Comparison of ENCODE assay signal across 14 cellular contexts in the genomic region with DNA sequence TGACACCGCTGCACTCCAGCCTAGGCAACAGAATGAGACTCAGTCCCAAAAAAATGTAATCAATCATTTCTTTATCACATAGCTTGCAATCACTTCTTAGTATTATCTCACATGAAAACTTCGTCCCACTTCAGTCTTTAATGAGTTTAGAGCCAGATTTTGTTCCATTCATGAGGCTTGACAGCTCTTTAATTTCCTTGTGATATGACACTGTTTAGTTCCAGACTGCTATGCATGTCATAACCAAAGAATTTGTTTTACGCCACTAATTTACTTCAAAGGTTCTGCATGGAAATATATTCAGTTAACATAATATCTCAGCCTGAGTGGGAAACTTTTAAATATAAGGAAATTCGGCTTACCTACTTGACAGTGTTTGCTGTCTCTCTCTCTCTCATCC.
"Had no signal": no experiment of that assay in that cellular context is flagged by ENCODE, and none has a peak within 500 bp of the region (broad histone marks: within the 10 kb centered on the region; RNA-seq: fewer than 3 reads in every experiment).

No MANE protein-coding gene starts in this region.

- H3K36me3 Mint-ChIP-seq: activated naive CD4-positive, alpha-beta T cell treated with anti-CD3 and anti-CD28 coated beads, Interleukin-2, amount 50 U/mL, for 72 hours had no signal

- H3K4me3 ChIP-seq: adrenal gland, esophagus squamous epithelium, lower lobe of right lung, right atrium auricular region, upper lobe of right lung had no signal

- H3K4me1 ChIP-seq: esophagus squamous epithelium had no signal

- H3K9me3 Mint-ChIP-seq: activated naive CD4-positive, alpha-beta T cell treated with anti-CD3 and anti-CD28 coated beads, Interleukin-2, amount 50 U/mL, for 72 hours; effector memory CD8-positive, alpha-beta T cell; stimulated activated naive CD8-positive, alpha-beta T cell treated with anti-CD3 and anti-CD28 coated beads, Interleukin-15, amount 100 ng/mL, for 72 hours had no signal

- H3K27ac ChIP-seq: adrenal gland, esophagus squamous epithelium, lower lobe of right lung, right atrium auricular region, upper lobe of right lung had no signal

- H3K4me1 Mint-ChIP-seq: activated CD4-positive, alpha-beta T cell treated with anti-CD3 and anti-CD28 coated beads for 36 hours; stimulated activated naive CD8-positive, alpha-beta T cell treated with anti-CD3 and anti-CD28 coated beads, Interleukin-15, amount 100 ng/mL, for 72 hours had no signal

- ATAC-seq: activated CD4-positive, alpha-beta T cell treated with anti-CD3 and anti-CD28 coated beads for 36 hours; activated naive CD4-positive, alpha-beta T cell treated with anti-CD3 and anti-CD28 coated beads, Interleukin-2, amount 50 U/mL, for 72 hours; effector memory CD8-positive, alpha-beta T cell; lower lobe of right lung; stimulated activated naive CD8-positive, alpha-beta T cell treated with anti-CD3 and anti-CD28 coated beads, Interleukin-15, amount 100 ng/mL, for 72 hours; upper lobe of right lung had no signal

- H3K9me3 ChIP-seq: adrenal gland, esophagus squamous epithelium, lower lobe of right lung, right atrium auricular region, upper lobe of right lung had no signal

- H3K27ac Mint-ChIP-seq: activated CD4-positive, alpha-beta T cell treated with anti-CD3 and anti-CD28 coated beads for 36 hours; activated naive CD4-positive, alpha-beta T cell treated with anti-CD3 and anti-CD28 coated beads, Interleukin-2, amount 50 U/mL, for 72 hours; effector memory CD8-positive, alpha-beta T cell; stimulated activated naive CD8-positive, alpha-beta T cell treated with anti-CD3 and anti-CD28 coated beads, Interleukin-15, amount 100 ng/mL, for 72 hours had no signal

- H3K4me3 Mint-ChIP-seq: activated CD4-positive, alpha-beta T cell treated with anti-CD3 and anti-CD28 coated beads for 36 hours; effector memory CD8-positive, alpha-beta T cell; stimulated activated naive CD8-positive, alpha-beta T cell treated with anti-CD3 and anti-CD28 coated beads, Interleukin-15, amount 100 ng/mL, for 72 hours had no signal

- H3K27me3 ChIP-seq: adrenal gland, esophagus squamous epithelium, right atrium auricular region, upper lobe of right lung had no signal

- DNase-seq: activated CD4-positive, alpha-beta T cell treated with anti-CD3 and anti-CD28 coated beads for 36 hours; activated CD4-positive, alpha-beta T cell treated with anti-CD3 and anti-CD28 coated beads, Interleukin-2, amount 50 U/mL, for 48 hours; activated gamma-delta T cell treated with Interleukin-2 at 50 U/mL for 16 hours; adrenal gland; effector memory CD8-positive, alpha-beta T cell; esophagus squamous epithelium; foreskin melanocyte; lower lobe of right lung; stimulated activated CD4-positive, alpha-beta T cell treated with anti-CD3 and anti-CD28 coated beads, Interleukin-15, amount 100 ng/mL, for 24 hours; stimulated activated CD4-positive, alpha-beta T cell treated with anti-CD3 and anti-CD28 coated beads, Interleukin-2, amount 100 ng/mL, for 48 hours; stimulated activated naive CD8-positive, alpha-beta T cell treated with anti-CD3 and anti-CD28 coated beads, Interleukin-15, amount 100 ng/mL, for 72 hours; upper lobe of right lung had no signal
